In the genomic region with DNA sequence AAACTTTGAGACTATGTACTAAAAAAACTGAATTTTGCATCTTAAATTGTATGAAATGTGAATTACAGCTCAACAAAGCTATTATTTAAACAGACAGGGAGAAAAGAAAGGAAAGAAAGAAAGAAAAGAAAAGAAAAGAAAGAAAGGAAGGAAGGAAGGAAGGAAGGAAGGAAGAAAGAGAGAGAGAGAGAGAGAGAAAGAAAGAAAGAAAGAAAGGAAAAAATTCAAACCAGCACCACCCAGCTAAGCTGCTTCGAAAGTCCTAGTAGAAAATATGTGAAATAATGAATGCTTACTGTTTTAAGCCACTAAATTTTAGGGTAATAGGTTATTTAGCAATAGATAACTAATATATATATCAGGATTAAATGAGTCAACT, we compare ENCODE assay signal across 18 cellular contexts. TPM values are rescaled to one million over a fixed set of nuclear protein-coding genes. Genes with fewer than 3 reads are reported as not detected.
DNase-seq lines count a peak whose midpoint lies in the region; ATAC-seq and TF ChIP-seq lines count a peak whose summit lies in the region.
"Had no signal": no experiment of that assay in that cellular context is flagged by ENCODE, and none has a peak within 500 bp of the region (broad histone marks: within the 10 kb centered on the region; RNA-seq: fewer than 3 reads in every experiment).

No MANE protein-coding gene starts in this region.

- WGBS in smooth muscle cell (ENCODE audit: low lambda C conversion rate), result 87% methylated on average over 1 of the region's 1 CpG

- no peaks in the 10 kb centered on the region for H3K27me3 ChIP-seq in RWPE2 (ENCODE audit: insufficient read depth, poor library complexity, severe bottlenecking)
- H3K27me3 ChIP-seq in smooth muscle cell (ENCODE audit: low read depth), result no peaks in the 10 kb centered on the region
- H3K27me3 ChIP-seq: BLaER1 treated with 17β-estradiol and CSF1 and Interleukin-3, amounts not matched to agents 10 nM and 100 nM had no signal

- H3K9me3 Mint-ChIP-seq in chondrocyte (ENCODE audit: low read depth), result no peaks in the 10 kb centered on the region
- H3K9me3 Mint-ChIP-seq: CD4-positive, CD25-positive, alpha-beta regulatory T cell; CD8-positive, alpha-beta memory T cell; IgD-negative memory B cell had no signal

- peaks cover 10% of the 10 kb centered on the region for H3K36me3 Mint-ChIP-seq in chondrocyte (ENCODE audit: low read depth)

- no peak overlapping the region for H3K4me2 ChIP-seq in smooth muscle cell

- POLR2A ChIA-PET in HEK293 (lab: Yijun Ruan, JAX), result interaction anchor here (0.6 kb wide), 1 partner anchor 508 kb away, joined by 8 read pairs; no protein-coding TSS in a partner anchor

- no peaks in the 10 kb centered on the region for H3K27me3 Mint-ChIP-seq in chondrocyte (ENCODE audit: low read depth)
- H3K27me3 Mint-ChIP-seq: B cell; CD4-positive, CD25-positive, alpha-beta regulatory T cell; CD8-positive, alpha-beta memory T cell; IgD-negative memory B cell had no signal

- no peaks in the 10 kb centered on the region for H4K20me1 ChIP-seq in smooth muscle cell (ENCODE audit: low read depth)
- H4K20me1 ChIP-seq: BLaER1 treated with 17β-estradiol and CSF1 and Interleukin-3, amounts not matched to agents 10 nM and 100 nM had no signal

- H3K4me1 ChIP-seq in HEK293 (ENCODE audit: control insufficient read depth, insufficient read depth, low read length), result no peaks in the 10 kb centered on the region
- H3K4me1 ChIP-seq in RWPE2 (ENCODE audit: insufficient read depth, poor library complexity, severe bottlenecking), result peaks cover 42% of the 10 kb centered on the region
- H3K4me1 ChIP-seq in smooth muscle cell (ENCODE audit: low read depth), result no peaks in the 10 kb centered on the region

- H3K9ac ChIP-seq in smooth muscle cell (ENCODE audit: low read depth), result no peak overlapping the region
- H3K9ac ChIP-seq: BLaER1 treated with 17β-estradiol and CSF1 and Interleukin-3, amounts not matched to agents 10 nM and 100 nM had no signal

- DNase-seq in RWPE2 (ENCODE audit: low spot score) (no peak), chondrocyte (ENCODE audit: low spot score) (no peak), smooth muscle cell (lab: John Stamatoyannopoulos, UW; ENCODE audit: unreplicated experiment) (no peak), NCI-H510A (lab: John Stamatoyannopoulos, UW) (no peak)
- DNase-seq in stimulated activated CD4-positive, alpha-beta T cell treated with anti-CD3 and anti-CD28 coated beads, Interleukin-2, amount 100 ng/mL, for 24 hours, result no peak
- DNase-seq: CD4-positive, CD25-positive, alpha-beta regulatory T cell; CD8-positive, alpha-beta memory T cell; COR-L47; DMS 273 treated with DMSO at 0.1 percent for 48 hours; DND-41; EL; GOT3 had no signal

- no peak overlapping the region for H3K27ac ChIP-seq in HEK293 (ENCODE audit: extremely low read depth, low read depth, low read length)
- peak overlapping the region; percentile 87 for H3K27ac ChIP-seq in RWPE2 (ENCODE audit: poor library complexity, severe bottlenecking)
- peak overlapping the region; percentile 31 for H3K27ac ChIP-seq in smooth muscle cell (ENCODE audit: low read depth)
- H3K27ac ChIP-seq: BLaER1 treated with 17β-estradiol and CSF1 and Interleukin-3, amounts not matched to agents 10 nM and 100 nM had no signal

- H3K9me3 ChIP-seq in HEK293 (ENCODE audit: control insufficient read depth, insufficient read depth, low read depth, low read length) (no peaks in the 10 kb centered on the region), RWPE2 (ENCODE audit: severe bottlenecking) (no peaks in the 10 kb centered on the region), smooth muscle cell (replicated peaks; ENCODE audit: low read depth) (no peaks in the 10 kb centered on the region)
- H3K9me3 ChIP-seq: BLaER1 treated with 17β-estradiol and CSF1 and Interleukin-3, amounts not matched to agents 10 nM and 100 nM had no signal

- H3K27ac Mint-ChIP-seq in chondrocyte (ENCODE audit: unreplicated experiment), result peak overlapping the region; percentile 32
- H3K27ac Mint-ChIP-seq: B cell; CD4-positive, CD25-positive, alpha-beta regulatory T cell; CD8-positive, alpha-beta memory T cell; IgD-negative memory B cell had no signal

- H2AFZ ChIP-seq in smooth muscle cell (ENCODE audit: low read depth), result no peak overlapping the region

- no peak for ATAC-seq in RWPE2 (ENCODE audit: low read depth)
- ATAC-seq in GM18858 (IDR thresholded peaks at IDR 0.05; ENCODE audit: unreplicated experiment), result no peak

- H3K79me2 ChIP-seq in smooth muscle cell (ENCODE audit: low read depth), result no peaks in the 10 kb centered on the region

- H3F3A ChIP-seq in smooth muscle cell (ENCODE audit: low read depth), result no peaks in the 10 kb centered on the region

- H3K4me3 Mint-ChIP-seq in chondrocyte (ENCODE audit: unreplicated experiment), result no peak overlapping the region
- H3K4me3 Mint-ChIP-seq: B cell; CD4-positive, CD25-positive, alpha-beta regulatory T cell; CD8-positive, alpha-beta memory T cell; IgD-negative memory B cell had no signal

- CTCF ChIA-PET in HEK293 (lab: Yijun Ruan, JAX), result interaction anchor here (0.6 to 2.8 kb wide), 15 partner anchors 8 to 1941 kb away, joined by 3 to 11 read pairs (median 3); no protein-coding TSS in a partner anchor

- H3K36me3 ChIP-seq in HEK293 (ENCODE audit: control insufficient read depth in 2 of 2, insufficient read depth in 1 of 2, low read length in 2 of 2), result peaks cover 0 to 15% of the 10 kb centered on the region in 2 experiments; a peak in 1 of 3 replicates
- peaks cover 29% of the 10 kb centered on the region for H3K36me3 ChIP-seq in RWPE2 (ENCODE audit: low read depth)
- H3K36me3 ChIP-seq in smooth muscle cell (ENCODE audit: low read depth), result no peaks in the 10 kb centered on the region

- H3K4me3 ChIP-seq in HEK293 (ENCODE audit: low read depth, low read length) (no peak overlapping the region), RWPE2 (ENCODE audit: severe bottlenecking) (no peak overlapping the region), smooth muscle cell (no peak overlapping the region)
- H3K4me3 ChIP-seq: BLaER1 treated with 17β-estradiol and CSF1 and Interleukin-3, amounts not matched to agents 10 nM and 100 nM; GM12878 had no signal

- H3K4me1 Mint-ChIP-seq in chondrocyte (ENCODE audit: low read depth), result peaks cover 33% of the 10 kb centered on the region
- H3K4me1 Mint-ChIP-seq: B cell; CD4-positive, CD25-positive, alpha-beta regulatory T cell; IgD-negative memory B cell had no signal

- TF ChIP-seq CTCF in HEK293 (tag by site-specific recombination; IDR thresholded peaks at IDR 0.05), result no peak
- TF ChIP-seq CTCF in RWPE2 (IDR thresholded peaks at IDR 0.05; ENCODE audit: poor library complexity, severe bottlenecking), result no peak
- TF ChIP-seq CTCF in chondrocyte (IDR thresholded peaks at IDR 0.05), result no peak
- no peak for TF ChIP-seq CTCF in smooth muscle cell (IDR thresholded peaks at IDR 0.05; ENCODE audit: borderline replicate concordance, insufficient read depth, poor library complexity, severe bottlenecking)

TF ChIP-seq in HEK293, 187 proteins besides CTCF, POLR2A, EP300 and RAD21:
- TF ChIP-seq ZNF776 (tag by site-specific recombination; IDR thresholded peaks at IDR 0.05; ENCODE audit: borderline replicate concordance) (no peak), ZNF366 (tag by site-specific recombination; conservative IDR thresholded peaks at IDR 0.05) (peak; percentile 53; the same call in 1 of the 2 replicates)
TF ChIP-seq in HEK293: peak in this region for 1.

RNA-seq across cellular contexts. Expression of a gene that starts 31.7 kb away (rescaled TPM):
- total RNA-seq in chondrocyte, result 36.3 to 70.4 TPM (median 40.4 TPM) in 3 replicates
- total RNA-seq in smooth muscle cell, result 33.7 and 38.5 TPM in 2 replicates
- 32.2 and 38.3 TPM in 2 replicates for polyA plus RNA-seq in smooth muscle cell
